1 cellular context compared by ENCODE assay signal in the genomic region with DNA sequence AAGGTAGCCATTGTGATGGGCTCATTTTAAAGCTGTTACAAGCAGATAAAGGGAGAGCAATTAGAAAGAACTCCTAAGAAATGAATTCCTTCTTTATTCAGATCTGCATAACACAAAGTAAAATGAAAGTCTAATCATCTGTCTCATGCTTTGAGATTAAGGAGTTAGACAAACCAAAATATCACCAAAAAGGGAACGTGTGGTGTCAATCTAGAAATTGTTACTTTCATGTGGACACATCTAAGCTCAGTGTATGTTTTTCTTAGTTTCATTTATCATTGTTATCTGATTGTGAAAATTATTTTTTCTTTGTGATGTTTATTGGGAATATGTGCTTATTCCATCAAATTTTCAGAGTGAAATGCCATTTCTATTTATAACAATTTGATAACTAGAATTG.
TF ChIP-seq lines count a peak whose summit lies in the region.

No MANE protein-coding gene starts in this region.

TF ChIP-seq in H1, 55 proteins besides CTCF, POLR2A, EP300 and RAD21 (continued from another document):
- TF ChIP-seq CHD7 (IDR thresholded peaks at IDR 0.05; ENCODE audit: insufficient replicate concordance, low read length) (no peak), SUZ12 (IDR thresholded peaks at IDR 0.05; ENCODE audit: low read length) (no peak), SP1 (IDR thresholded peaks at IDR 0.05; ENCODE audit: low read depth, low read length) (no peak), E2F6 (IDR thresholded peaks at IDR 0.05) (no peak), POU5F1 (IDR thresholded peaks at IDR 0.05; ENCODE audit: low read depth, low read length) (no peak), KDM4A (IDR thresholded peaks at IDR 0.05; ENCODE audit: low read depth, low read length, severe bottlenecking) (no peak), YY1 (IDR thresholded peaks at IDR 0.05; ENCODE audit: low read depth, low read length) (no peak), USF2 (IDR thresholded peaks at IDR 0.05; ENCODE audit: low read length) (no peak), NRF1 (IDR thresholded peaks at IDR 0.05; ENCODE audit: low read depth, low read length) (no peak), MAX (IDR thresholded peaks at IDR 0.05) (no peak)
